9 cellular contexts compared by ENCODE assay signal in the genomic region with DNA sequence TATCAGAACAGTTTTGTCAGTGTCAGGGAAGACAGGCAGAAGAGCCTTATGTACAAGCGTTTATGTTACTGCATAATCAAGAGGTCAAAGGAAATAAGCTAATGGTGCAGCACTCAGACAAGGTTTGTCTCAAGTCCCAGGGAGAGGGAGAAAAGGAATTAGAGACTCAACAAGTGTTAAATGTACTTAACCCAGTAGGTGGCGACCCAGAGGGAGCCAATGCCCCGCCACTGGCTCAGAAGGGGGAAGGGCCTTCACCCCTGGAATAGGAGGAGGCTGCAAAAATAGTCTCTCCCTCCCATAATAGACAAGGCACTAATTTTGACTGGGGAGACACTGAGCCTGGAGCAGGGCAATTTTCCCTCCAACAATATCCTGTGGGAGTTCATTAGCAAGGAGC. TPM values are rescaled to one million over a fixed set of nuclear protein-coding genes. Genes with fewer than 3 reads are reported as not detected.
DNase-seq lines count a peak whose midpoint lies in the region; ATAC-seq and TF ChIP-seq lines count a peak whose summit lies in the region.
"Had no signal": no experiment of that assay in that cellular context is flagged by ENCODE, and none has a peak within 500 bp of the region (broad histone marks: within the 10 kb centered on the region; RNA-seq: fewer than 3 reads in every experiment).

No MANE protein-coding gene starts in this region.

- TF ChIP-seq CTCF in BE2C (IDR thresholded peaks at IDR 0.05; ENCODE audit: low read depth, low read length) (peak; percentile 46), foreskin fibroblast (IDR thresholded peaks at IDR 0.05; ENCODE audit: low read depth, low read length) (peak; percentile 20)

- H3K9me3 ChIP-seq in BE2C = no peaks in the 10 kb centered on the region

- H3K4me3 ChIP-seq in BE2C (ENCODE audit: low read depth, low read length) = no peak overlapping the region
- H3K4me3 ChIP-seq in foreskin fibroblast (ENCODE audit: low read depth in 1 of 2, low read length in 2 of 2) = no peak overlapping the region

- H3K36me3 ChIP-seq in BE2C = no peaks in the 10 kb centered on the region

- peaks cover 21% of the 10 kb centered on the region for H3K27me3 ChIP-seq in BE2C

- H3K4me1 ChIP-seq in BE2C = peaks cover 18% of the 10 kb centered on the region

- ATAC-seq in GM19351 (IDR thresholded peaks at IDR 0.05; ENCODE audit: unreplicated experiment) (peak; percentile 34), GM21737 (IDR thresholded peaks at IDR 0.05; ENCODE audit: unreplicated experiment) (no peak)
- ATAC-seq: left cardiac atrium had no signal

- DNase-seq in BE2C = no peak
- peak; percentile 88 for DNase-seq in NCI-H69 (lab: John Stamatoyannopoulos, UW)
- DNase-seq in foreskin fibroblast = no peak
- no peak for DNase-seq in 8988T
- DNase-seq in NCI-H2081 treated with DMSO at 0.1 percent for 48 hours (lab: John Stamatoyannopoulos, UW) = no peak
- no peak for DNase-seq in NCI-H1694 treated with DMSO at 0.1 percent for 48 hours (lab: John Stamatoyannopoulos, UW)
- DNase-seq: left cardiac atrium had no signal

RNA-seq across cellular contexts. Expression of a gene that starts 14.1 kb away (rescaled TPM):
- polyA plus RNA-seq in BE2C (2012; ENCODE audit: insufficient read depth, insufficient read length, low read depth) = 77.7 TPM
